Comparison of ENCODE assay signal across 26 cellular contexts in genomic region chr2:167898297-167898696, GRCh38.
"Had no signal": no experiment of that assay in that cellular context is flagged by ENCODE, and none has a peak within 500 bp of the region (broad histone marks: within the 10 kb centered on the region; RNA-seq: fewer than 3 reads in every experiment).

No MANE protein-coding gene starts in this region.

- H3K9me3 ChIP-seq: mucosa of descending colon, neutrophil, ovary, prostate gland, sigmoid colon, thoracic aorta, tibial artery, uterus had no signal

- H3K27me3 ChIP-seq: hepatocyte, neutrophil, ovary, sigmoid colon, spleen, suprapubic skin, tibial artery, uterus had no signal

- H3K4me1 ChIP-seq: heart right ventricle, left ventricle myocardium inferior, prostate gland, sigmoid colon, spleen, suprapubic skin, tibial artery, uterus had no signal

- H3K4me3 ChIP-seq: heart right ventricle, hepatocyte, left ventricle myocardium inferior, lung, mucosa of descending colon, ovary, prostate gland, sigmoid colon, spleen, suprapubic skin, thoracic aorta, tibial artery, uterus had no signal

- H3K36me3 ChIP-seq: heart right ventricle, left ventricle myocardium inferior, neutrophil, ovary, prostate gland, sigmoid colon, spleen, suprapubic skin, thoracic aorta, tibial artery, uterus had no signal

- FAIRE-seq: small intestine had no signal

- H2AFZ ChIP-seq: hepatocyte had no signal

- H3K79me2 ChIP-seq: hepatocyte had no signal

- ATAC-seq: heart right ventricle; mucosa of descending colon; naive thymus-derived CD4-positive, alpha-beta T cell; natural killer cell treated with Interleukin-12 subunit alpha and Interleukin-12 subunit beta and Interleukin-15 and Interleukin-18, amount 100 ng/mL, for 72 hours; right cardiac atrium; stimulated activated effector memory CD8-positive, alpha-beta T cell treated with anti-CD3 and anti-CD28 coated beads, Interleukin-12 subunit alpha, Interleukin-12 subunit beta, amount 100 ng/mL, for 72 hours had no signal

- H3K4me2 ChIP-seq: hepatocyte had no signal

- DNase-seq: heart right ventricle; islet precursor cell; left ventricle myocardium inferior; midbrain; mucosa of descending colon; naive thymus-derived CD4-positive, alpha-beta T cell; occipital lobe; ovary; retina; right cardiac atrium; sigmoid colon; small intestine; spleen; stimulated activated CD4-positive, alpha-beta T cell treated with anti-CD3 and anti-CD28 coated beads, Interleukin-4, amount 100 ng/mL, for 24 hours; stimulated activated naive CD4-positive, alpha-beta T cell; tibial artery; trophoblast cell; uterus had no signal

- H3K27ac ChIP-seq: heart right ventricle, hepatocyte, left ventricle myocardium inferior, neutrophil, ovary, prostate gland, sigmoid colon, spleen, suprapubic skin, thoracic aorta, tibial artery, uterus had no signal
